18 cellular contexts compared by ENCODE assay signal in genomic region chr1:229171934-229172333, GRCh38.
DNase-seq lines count a peak whose midpoint lies in the region; ATAC-seq and TF ChIP-seq lines count a peak whose summit lies in the region.
"Had no signal": no experiment of that assay in that cellular context is flagged by ENCODE, and none has a peak within 500 bp of the region (broad histone marks: within the 10 kb centered on the region; RNA-seq: fewer than 3 reads in every experiment).

No MANE protein-coding gene starts in this region.

- H3K36me3 ChIP-seq in trophoblast cell (ENCODE audit: control insufficient read depth in 1 of 2, insufficient read depth in 2 of 2, low read length in 2 of 2) (no peaks in the 10 kb centered on the region), upper lobe of left lung (no peaks in the 10 kb centered on the region)
- H3K36me3 ChIP-seq: BLaER1 treated with 17β-estradiol and CSF1 and Interleukin-3, amounts not matched to agents 10 nM and 100 nM; neural progenitor cell; sigmoid colon had no signal

- DNase-seq in NCI-H2107 (lab: John Stamatoyannopoulos, UW) (peak; percentile 87), trophoblast cell (peak; percentile 91 to 96), upper lobe of left lung (no peak)
- DNase-seq in activated naive CD4-positive, alpha-beta T cell treated with anti-CD3 and anti-CD28 coated beads, Interleukin-2, amount 50 U/mL, for 16 hours: no peak
- DNase-seq: activated CD4-positive, alpha-beta T cell treated with anti-CD3 and anti-CD28 coated beads, Interleukin-2, amount 50 U/mL, for 1 hour; hypothalamus; NCI-H524; sigmoid colon; stimulated activated CD4-positive, alpha-beta T cell treated with anti-CD3 and anti-CD28 coated beads, Interleukin-4, amount 100 ng/mL, for 4 hours; T-helper 9 cell had no signal

- H4K12ac ChIP-seq in trophoblast cell (ENCODE audit: low read depth, low read length): no peak overlapping the region

- no peak overlapping the region for H4K91ac ChIP-seq in trophoblast cell (ENCODE audit: low read depth, low read length)

- no peak overlapping the region for H3K4ac ChIP-seq in trophoblast cell (ENCODE audit: low read depth, low read length)

- H3K4me2 ChIP-seq in trophoblast cell (ENCODE audit: low read length): no peak overlapping the region
- H3K4me2 ChIP-seq: BLaER1 treated with 17β-estradiol and CSF1 and Interleukin-3, amounts not matched to agents 10 nM and 100 nM; neural progenitor cell had no signal

- ATAC-seq in upper lobe of left lung (ENCODE audit: low FRiP score in 2 of 2): no peak
- ATAC-seq in HG02970 (IDR thresholded peaks at IDR 0.05; ENCODE audit: low FRiP score, unreplicated experiment): no peak
- ATAC-seq in GM18907 (IDR thresholded peaks at IDR 0.05; ENCODE audit: unreplicated experiment): no peak
- ATAC-seq: activated T-helper 17 cell treated with anti-CD3 and anti-CD28 coated beads, Interleukin-2, amount 50 U/mL, for 72 hours; stimulated activated effector memory CD8-positive, alpha-beta T cell treated with anti-CD3 and anti-CD28 coated beads, Interleukin-12 subunit alpha, Interleukin-12 subunit beta, amount 100 ng/mL, for 72 hours had no signal

- H3K14ac ChIP-seq in trophoblast cell (ENCODE audit: low read length): no peak overlapping the region

- H3K4me1 ChIP-seq in trophoblast cell (ENCODE audit: control insufficient read depth in 1 of 2, insufficient read depth in 2 of 2, low read length in 2 of 2) (peaks cover 1 to 2% of the 10 kb centered on the region in 2 experiments), upper lobe of left lung (no peaks in the 10 kb centered on the region)
- H3K4me1 ChIP-seq: BLaER1 treated with 17β-estradiol and CSF1 and Interleukin-3, amounts not matched to agents 10 nM and 100 nM; sigmoid colon had no signal

- no peak overlapping the region for H4K8ac ChIP-seq in trophoblast cell (ENCODE audit: low read depth, low read length)

- H3K27ac ChIP-seq in VCaP (peak overlapping the region; percentile 85), trophoblast cell (ENCODE audit: low read depth, low read length) (no peak overlapping the region), upper lobe of left lung (no peak overlapping the region)
- H3K27ac ChIP-seq: BLaER1 treated with 17β-estradiol and CSF1 and Interleukin-3, amounts not matched to agents 10 nM and 100 nM; neural progenitor cell; sigmoid colon had no signal

- H3K79me2 ChIP-seq in trophoblast cell (ENCODE audit: control insufficient read depth, insufficient read depth, low read length, poor library complexity): no peaks in the 10 kb centered on the region

- no peak overlapping the region for H2BK5ac ChIP-seq in trophoblast cell (ENCODE audit: low read depth, low read length, poor library complexity)

- no peak overlapping the region for H2BK120ac ChIP-seq in trophoblast cell (ENCODE audit: insufficient read depth, low read length, poor library complexity)

- TF ChIP-seq CTCF in VCaP (conservative IDR thresholded peaks at IDR 0.05) (no peak), upper lobe of left lung (IDR thresholded peaks at IDR 0.05) (no peak)

- peak; percentile 67 for TF ChIP-seq EP300 in Ishikawa (IDR thresholded peaks at IDR 0.05; ENCODE audit: borderline replicate concordance)
- TF ChIP-seq EP300 in upper lobe of left lung (IDR thresholded peaks at IDR 0.05): no peak

- H3K23ac ChIP-seq in trophoblast cell (ENCODE audit: low read length): no peak overlapping the region

- H3K9me3 ChIP-seq in trophoblast cell (ENCODE audit: insufficient read depth, low read depth, low read length) (no peaks in the 10 kb centered on the region), upper lobe of left lung (no peaks in the 10 kb centered on the region)
- H3K9me3 ChIP-seq: BLaER1 treated with 17β-estradiol and CSF1 and Interleukin-3, amounts not matched to agents 10 nM and 100 nM; sigmoid colon had no signal

- H3K18ac ChIP-seq in trophoblast cell (ENCODE audit: low read length): no peak overlapping the region

- H2BK12ac ChIP-seq in trophoblast cell (ENCODE audit: low read length): no peak overlapping the region

- H3K4me3 ChIP-seq in trophoblast cell (ENCODE audit: low read depth, low read length) (no peak overlapping the region), upper lobe of left lung (no peak overlapping the region)
- H3K4me3 ChIP-seq: BLaER1 treated with 17β-estradiol and CSF1 and Interleukin-3, amounts not matched to agents 10 nM and 100 nM; neural progenitor cell; sigmoid colon had no signal

- no peak overlapping the region for H2AK5ac ChIP-seq in trophoblast cell (ENCODE audit: low read length)

- no peak overlapping the region for H2AFZ ChIP-seq in trophoblast cell (ENCODE audit: insufficient read depth, low read length, poor library complexity)
- H2AFZ ChIP-seq: neural progenitor cell had no signal

- no peak for TF ChIP-seq POLR2A in upper lobe of left lung (IDR thresholded peaks at IDR 0.05)

- peaks cover 3% of the 10 kb centered on the region for H3K79me1 ChIP-seq in trophoblast cell (ENCODE audit: low read length)

- no CpG with 5 or more reads among the region's 4 CpGs for WGBS in trophoblast cell (ENCODE audit: extremely low coverage, insufficient coverage, insufficient read length)
- 52 to 59% methylated on average over 4 of the region's 4 CpGs for WGBS in upper lobe of left lung, 2 donors

- no peak for TF ChIP-seq RAD21 in Ishikawa (IDR thresholded peaks at IDR 0.05; ENCODE audit: low read depth)

- H3K9ac ChIP-seq in trophoblast cell (ENCODE audit: low read length): no peak overlapping the region
- H3K9ac ChIP-seq: BLaER1 treated with 17β-estradiol and CSF1 and Interleukin-3, amounts not matched to agents 10 nM and 100 nM; neural progenitor cell had no signal

- H3K27me3 ChIP-seq in trophoblast cell (ENCODE audit: insufficient read depth, low read length) (no peaks in the 10 kb centered on the region), upper lobe of left lung (no peaks in the 10 kb centered on the region)
- H3K27me3 ChIP-seq: BLaER1 treated with 17β-estradiol and CSF1 and Interleukin-3, amounts not matched to agents 10 nM and 100 nM; neural progenitor cell; sigmoid colon had no signal

TF ChIP-seq in Ishikawa, 13 proteins besides CTCF, POLR2A, EP300 and RAD21:
- TF ChIP-seq TCF12 (IDR thresholded peaks at IDR 0.05; ENCODE audit: low read depth) (peak; percentile 85), TEAD4 (IDR thresholded peaks at IDR 0.05) (no peak), NFIC (IDR thresholded peaks at IDR 0.05) (peak; percentile 84)

Comparison
In these comparisons a context has a peak if more than half of its experiments do, and no peak if none do; other contexts are left out.
1. DNase-seq: peak in NCI-H2107 (single experiment) and trophoblast cell (2 of 2); none in upper lobe of left lung (0 of 2) and activated naive CD4-positive, alpha-beta T cell treated with anti-CD3 and anti-CD28 coated beads, Interleukin-2, amount 50 U/mL, for 16 hours (single experiment).